ENCODE assay signal across 1 cellular context in the genomic region with DNA sequence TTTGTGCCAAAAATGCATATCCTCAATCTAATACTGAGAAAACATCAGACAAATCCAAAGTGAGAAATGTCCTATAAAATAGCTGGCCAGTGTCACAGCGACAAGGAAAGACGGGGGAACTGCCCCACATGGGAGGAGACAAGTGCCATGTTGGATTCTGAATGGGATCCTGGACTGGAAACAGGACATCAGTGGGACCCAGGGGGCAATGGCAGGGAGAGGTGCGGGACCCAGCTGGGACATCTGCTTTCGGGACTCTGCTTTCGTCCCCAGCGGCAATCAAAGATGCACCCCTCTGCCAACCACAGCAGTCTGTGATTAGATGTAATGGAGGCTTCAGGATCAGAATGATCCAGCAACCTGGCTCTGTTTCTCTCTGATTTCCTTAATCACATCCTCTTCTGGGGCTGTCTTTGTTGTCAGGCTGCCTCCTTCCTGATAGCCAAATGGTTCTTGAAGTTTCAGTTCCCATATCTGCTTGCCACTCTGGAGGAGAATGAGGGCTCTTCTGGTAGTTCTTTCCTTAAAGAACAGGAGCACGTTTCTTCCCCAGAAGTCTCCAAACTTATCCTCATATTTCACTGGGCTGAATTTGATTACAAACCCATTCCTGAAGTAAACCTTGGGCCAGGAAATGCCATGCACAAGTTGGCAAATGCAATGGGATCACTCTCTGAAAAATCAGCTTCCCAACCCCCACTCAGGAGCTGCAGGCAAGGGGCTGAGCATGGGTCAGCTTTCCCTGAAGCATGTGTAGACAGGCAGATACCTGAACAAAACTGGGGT.
TF ChIP-seq lines count a peak whose summit lies in the region.

No MANE protein-coding gene starts in this region.

TF ChIP-seq in A549, 52 proteins besides CTCF, POLR2A, EP300 and RAD21:
- no peak for TF ChIP-seq CBX8 (IDR thresholded peaks at IDR 0.05)
- no peak for TF ChIP-seq HOXA7 (CRISPR knock-in tag; IDR thresholded peaks at IDR 0.05)
- no peak for TF ChIP-seq RCOR1 (IDR thresholded peaks at IDR 0.05; ENCODE audit: low read depth, low read length)
- no peak for TF ChIP-seq NPAS2 (CRISPR knock-in tag; IDR thresholded peaks at IDR 0.05; ENCODE audit: borderline replicate concordance)
- TF ChIP-seq SMC3 (IDR thresholded peaks at IDR 0.05), result no peak
- no peak for TF ChIP-seq BCL3 (IDR thresholded peaks at IDR 0.05)
- TF ChIP-seq POLR2AphosphoS2 (conservative IDR thresholded peaks at IDR 0.05; ENCODE audit: low read length), result no peak
